11 cellular contexts compared by ENCODE assay signal in genomic region chr5:138738399-138738798, GRCh38.
"Had no signal": no experiment of that assay in that cellular context is flagged by ENCODE, and none has a peak within 500 bp of the region (broad histone marks: within the 10 kb centered on the region; RNA-seq: fewer than 3 reads in every experiment).

No MANE protein-coding gene starts in this region.

- H3K27me3 ChIP-seq: left lung, right atrium auricular region, SJCRH30, stomach, testis, upper lobe of right lung had no signal

- H3K9me3 ChIP-seq: left lung, right atrium auricular region, SJCRH30, stomach, testis, upper lobe of right lung had no signal

- H3K4me3 ChIP-seq: left lung, right atrium auricular region, SJCRH30, stomach, testis, upper lobe of right lung had no signal

- H3K36me3 ChIP-seq: left lung, right atrium auricular region, SJCRH30, stomach, upper lobe of right lung had no signal

- H3K4me3 Mint-ChIP-seq: memory B cell; naive thymus-derived CD8-positive, alpha-beta T cell had no signal

- DNase-seq: activated naive CD4-positive, alpha-beta T cell; hippocampal formation; kidney; left lung; naive thymus-derived CD8-positive, alpha-beta T cell; SJCRH30; stomach; testis; upper lobe of right lung had no signal

- H3K27ac ChIP-seq: left lung, right atrium auricular region, SJCRH30, stomach, testis, upper lobe of right lung had no signal

- ATAC-seq: left lung; naive thymus-derived CD8-positive, alpha-beta T cell; upper lobe of right lung had no signal

- H3K27ac Mint-ChIP-seq: memory B cell; naive thymus-derived CD8-positive, alpha-beta T cell had no signal
